8 cellular contexts compared by ENCODE assay signal in genomic region chr10:21292763-21293517, GRCh38.
A peak's percentile ranks its signal among the peaks of the same experiment; 100 is the strongest.
DNase-seq lines count a peak whose midpoint lies in the region; ATAC-seq and TF ChIP-seq lines count a peak whose summit lies in the region.

No MANE protein-coding gene starts in this region.

- H4K8ac ChIP-seq in mesendoderm (ENCODE audit: low read depth, low read length): peak overlapping the region; percentile 69

- peaks cover 24% of the 10 kb centered on the region for H3K4me1 Mint-ChIP-seq in endothelial cell (ENCODE audit: unreplicated experiment)
- H3K4me1 Mint-ChIP-seq in activated T-helper 1 cell treated with anti-CD3 and anti-CD28 coated beads, Interleukin-12 subunit alpha, Interleukin-12 subunit beta, Interleukin-2, Interleukin-4 antibody, amounts not matched to agents 30 ng/mL and 10 ng/mL and 1 ng/mL, durations not matched to agents 14 hours and 24 hours and 36 hours (ENCODE audit: low read depth): no peaks in the 10 kb centered on the region
- no peaks in the 10 kb centered on the region for H3K4me1 Mint-ChIP-seq in stimulated activated effector memory CD8-positive, alpha-beta T cell treated with anti-CD3 and anti-CD28 coated beads, Interleukin-12 subunit alpha, Interleukin-12 subunit beta, amount 100 ng/mL, for 72 hours

- peak overlapping the region; percentile 69 for H3K9ac ChIP-seq in mesendoderm (ENCODE audit: low read length)

- H3K79me2 ChIP-seq in mesendoderm (ENCODE audit: control insufficient read depth, insufficient read depth, low read length): peaks cover 5% of the 10 kb centered on the region

- DNase-seq in BE2C (peak; percentile 25), NCI-H226 (peak; percentile 94), endothelial cell (ENCODE audit: low spot score) (peak; percentile 51), mesendoderm (peak; percentile 98), NCI-H187 treated with DMSO at 0.1 percent for 48 hours (lab: John Stamatoyannopoulos, UW) (no peak)
- no peak for DNase-seq in activated T-helper 1 cell treated with anti-CD3 and anti-CD28 coated beads, Interleukin-12 subunit alpha, Interleukin-12 subunit beta, Interleukin-2, Interleukin-4 antibody, amounts not matched to agents 30 ng/mL and 10 ng/mL and 1 ng/mL, durations not matched to agents 14 hours and 24 hours and 36 hours (ENCODE audit: low spot score)
- DNase-seq in stimulated activated effector memory CD8-positive, alpha-beta T cell treated with anti-CD3 and anti-CD28 coated beads, Interleukin-12 subunit alpha, Interleukin-12 subunit beta, amount 100 ng/mL, for 72 hours (ENCODE audit: low spot score in 2 of 2): no peak
- no peak for DNase-seq in stimulated activated CD4-positive, alpha-beta T cell treated with anti-CD3 and anti-CD28 coated beads, Interleukin-4, amount 100 ng/mL, for 24 hours

- H4K5ac ChIP-seq in mesendoderm (ENCODE audit: low read length): no peak overlapping the region

- H3K79me1 ChIP-seq in mesendoderm (ENCODE audit: low read length): no peaks in the 10 kb centered on the region

- H3K36me3 ChIP-seq in BE2C (no peaks in the 10 kb centered on the region), mesendoderm (ENCODE audit: control insufficient read depth, insufficient read depth, low read length) (no peaks in the 10 kb centered on the region)

- peaks cover 1% of the 10 kb centered on the region for H3K27me3 Mint-ChIP-seq in endothelial cell (ENCODE audit: unreplicated experiment)
- H3K27me3 Mint-ChIP-seq in activated T-helper 1 cell treated with anti-CD3 and anti-CD28 coated beads, Interleukin-12 subunit alpha, Interleukin-12 subunit beta, Interleukin-2, Interleukin-4 antibody, amounts not matched to agents 30 ng/mL and 10 ng/mL and 1 ng/mL, durations not matched to agents 14 hours and 24 hours and 36 hours (ENCODE audit: insufficient read depth): peaks cover 13% of the 10 kb centered on the region

- no peak overlapping the region for H3K23ac ChIP-seq in mesendoderm (ENCODE audit: low read length)

- peak overlapping the region; percentile 39 for H3K4me3 ChIP-seq in BE2C (ENCODE audit: low read depth, low read length)
- H3K4me3 ChIP-seq in mesendoderm (ENCODE audit: low read length): peak overlapping the region; percentile 19

- peak overlapping the region; percentile 23 for H3K4me2 ChIP-seq in mesendoderm (ENCODE audit: low read length)

- H2BK120ac ChIP-seq in mesendoderm (ENCODE audit: low read depth, low read length): peak overlapping the region; percentile 100

- no peak overlapping the region for H2AK5ac ChIP-seq in mesendoderm (ENCODE audit: low read length)

- no CpG with 5 or more reads among the region's 14 CpGs for WGBS in mesendoderm (ENCODE audit: extremely low coverage, insufficient coverage, low lambda C conversion rate)

- H3K27ac Mint-ChIP-seq in endothelial cell (ENCODE audit: unreplicated experiment): peak overlapping the region; percentile 84
- no peak overlapping the region for H3K27ac Mint-ChIP-seq in activated T-helper 1 cell treated with anti-CD3 and anti-CD28 coated beads, Interleukin-12 subunit alpha, Interleukin-12 subunit beta, Interleukin-2, Interleukin-4 antibody, amounts not matched to agents 30 ng/mL and 10 ng/mL and 1 ng/mL, durations not matched to agents 14 hours and 24 hours and 36 hours
- no peak overlapping the region for H3K27ac Mint-ChIP-seq in stimulated activated effector memory CD8-positive, alpha-beta T cell treated with anti-CD3 and anti-CD28 coated beads, Interleukin-12 subunit alpha, Interleukin-12 subunit beta, amount 100 ng/mL, for 72 hours

- no peak overlapping the region for H2BK15ac ChIP-seq in mesendoderm (replicated peaks; ENCODE audit: low read depth)

- ATAC-seq in stimulated activated effector memory CD8-positive, alpha-beta T cell treated with anti-CD3 and anti-CD28 coated beads, Interleukin-12 subunit alpha, Interleukin-12 subunit beta, amount 100 ng/mL, for 72 hours: no peak

- no peaks in the 10 kb centered on the region for H3K9me3 Mint-ChIP-seq in endothelial cell (ENCODE audit: unreplicated experiment)
- no peaks in the 10 kb centered on the region for H3K9me3 Mint-ChIP-seq in activated T-helper 1 cell treated with anti-CD3 and anti-CD28 coated beads, Interleukin-12 subunit alpha, Interleukin-12 subunit beta, Interleukin-2, Interleukin-4 antibody, amounts not matched to agents 30 ng/mL and 10 ng/mL and 1 ng/mL, durations not matched to agents 14 hours and 24 hours and 36 hours
- H3K9me3 Mint-ChIP-seq in stimulated activated effector memory CD8-positive, alpha-beta T cell treated with anti-CD3 and anti-CD28 coated beads, Interleukin-12 subunit alpha, Interleukin-12 subunit beta, amount 100 ng/mL, for 72 hours: no peaks in the 10 kb centered on the region

- no peak for TF ChIP-seq CTCF in BE2C (IDR thresholded peaks at IDR 0.05; ENCODE audit: low read depth, low read length)
- TF ChIP-seq CTCF in endothelial cell (IDR thresholded peaks at IDR 0.05; ENCODE audit: unreplicated experiment): no peak

- H3K27me3 ChIP-seq in BE2C (no peaks in the 10 kb centered on the region), mesendoderm (ENCODE audit: insufficient read depth, low read length, poor library complexity) (no peaks in the 10 kb centered on the region)

- H3K4me3 Mint-ChIP-seq in endothelial cell (ENCODE audit: unreplicated experiment): peak overlapping the region; percentile 62
- H3K4me3 Mint-ChIP-seq in activated T-helper 1 cell treated with anti-CD3 and anti-CD28 coated beads, Interleukin-12 subunit alpha, Interleukin-12 subunit beta, Interleukin-2, Interleukin-4 antibody, amounts not matched to agents 30 ng/mL and 10 ng/mL and 1 ng/mL, durations not matched to agents 14 hours and 24 hours and 36 hours: no peak overlapping the region
- H3K4me3 Mint-ChIP-seq in stimulated activated effector memory CD8-positive, alpha-beta T cell treated with anti-CD3 and anti-CD28 coated beads, Interleukin-12 subunit alpha, Interleukin-12 subunit beta, amount 100 ng/mL, for 72 hours: no peak overlapping the region

- peak overlapping the region; percentile 83 for H3K56ac ChIP-seq in mesendoderm (ENCODE audit: low read length)

- H3K36me3 Mint-ChIP-seq in endothelial cell (ENCODE audit: low read depth, unreplicated experiment): no peaks in the 10 kb centered on the region
- H3K36me3 Mint-ChIP-seq in activated T-helper 1 cell treated with anti-CD3 and anti-CD28 coated beads, Interleukin-12 subunit alpha, Interleukin-12 subunit beta, Interleukin-2, Interleukin-4 antibody, amounts not matched to agents 30 ng/mL and 10 ng/mL and 1 ng/mL, durations not matched to agents 14 hours and 24 hours and 36 hours (ENCODE audit: low read depth): no peaks in the 10 kb centered on the region
- no peaks in the 10 kb centered on the region for H3K36me3 Mint-ChIP-seq in stimulated activated effector memory CD8-positive, alpha-beta T cell treated with anti-CD3 and anti-CD28 coated beads, Interleukin-12 subunit alpha, Interleukin-12 subunit beta, amount 100 ng/mL, for 72 hours

- H3K27ac ChIP-seq in mesendoderm (ENCODE audit: low read depth, low read length): peak overlapping the region; percentile 93

- H2BK5ac ChIP-seq in mesendoderm (ENCODE audit: low read length): peak overlapping the region; percentile 61

- H3K4ac ChIP-seq in mesendoderm (ENCODE audit: low read depth, low read length): peak overlapping the region; percentile 97

- intact Hi-C loops in activated T-helper 1 cell treated with anti-CD3 and anti-CD28 coated beads, Interleukin-12 subunit alpha, Interleukin-12 subunit beta, Interleukin-2, Interleukin-4 antibody, amounts not matched to agents 30 ng/mL and 10 ng/mL and 1 ng/mL, durations not matched to agents 14 hours and 24 hours and 36 hours (cut with micrococcal nuclease): no loop called here

- H3K9me3 ChIP-seq in BE2C: no peaks in the 10 kb centered on the region

- no peaks in the 10 kb centered on the region for H3K4me1 ChIP-seq in BE2C
- H3K4me1 ChIP-seq in mesendoderm (ENCODE audit: control insufficient read depth, low read depth, low read length): peaks cover 6% of the 10 kb centered on the region

- H3K18ac ChIP-seq in mesendoderm (ENCODE audit: low read length): peak overlapping the region; percentile 97

Comparison
In these comparisons a context has a peak if more than half of its experiments do, and no peak if none do; other contexts are left out.
1. DNase-seq: peak in BE2C (single experiment), NCI-H226 (single experiment), endothelial cell (single experiment) and mesendoderm (single experiment); none in activated T-helper 1 cell treated with anti-CD3 and anti-CD28 coated beads, Interleukin-12 subunit alpha, Interleukin-12 subunit beta, Interleukin-2, Interleukin-4 antibody, amounts not matched to agents 30 ng/mL and 10 ng/mL and 1 ng/mL, durations not matched to agents 14 hours and 24 hours and 36 hours (single experiment), stimulated activated effector memory CD8-positive, alpha-beta T cell treated with anti-CD3 and anti-CD28 coated beads, Interleukin-12 subunit alpha, Interleukin-12 subunit beta, amount 100 ng/mL, for 72 hours (0 of 2), NCI-H187 treated with DMSO at 0.1 percent for 48 hours (single experiment) and stimulated activated CD4-positive, alpha-beta T cell treated with anti-CD3 and anti-CD28 coated beads, Interleukin-4, amount 100 ng/mL, for 24 hours (single experiment).